In genomic region chr5:68644971-68645370, GRCh38 we compare ENCODE assay signal across 1 cellular context.
TF ChIP-seq lines count a peak whose summit lies in the region.

No MANE protein-coding gene starts in this region.

TF ChIP-seq in GM12878, 131 proteins besides CTCF, POLR2A, EP300 and RAD21 (continued from another document and continues in another):
- TF ChIP-seq HSF1 (IDR thresholded peaks at IDR 0.05; ENCODE audit: low read depth, low read length): no peak
- no peak for TF ChIP-seq ZNF592 (IDR thresholded peaks at IDR 0.05)
- TF ChIP-seq POLR2AphosphoS2 (IDR thresholded peaks at IDR 0.05; ENCODE audit: low read depth, low read length): no peak
- TF ChIP-seq, protein P1, sequence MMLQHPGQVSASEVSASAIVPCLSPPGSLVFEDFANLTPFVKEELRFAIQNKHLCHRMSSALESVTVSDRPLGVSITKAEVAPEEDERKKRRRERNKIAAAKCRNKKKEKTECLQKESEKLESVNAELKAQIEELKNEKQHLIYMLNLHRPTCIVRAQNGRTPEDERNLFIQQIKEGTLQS (IDR thresholded peaks at IDR 0.05; ENCODE audit: borderline replicate concordance, extremely low read depth, low read depth, low read length): no peak
- no peak for TF ChIP-seq CHD1 (IDR thresholded peaks at IDR 0.05; ENCODE audit: low read depth, low read length)
- TF ChIP-seq CEBPB (IDR thresholded peaks at IDR 0.05; ENCODE audit: borderline replicate concordance in 1 of 2, low read depth in 2 of 2, low read length in 2 of 2): no peak
- TF ChIP-seq, protein P2, sequence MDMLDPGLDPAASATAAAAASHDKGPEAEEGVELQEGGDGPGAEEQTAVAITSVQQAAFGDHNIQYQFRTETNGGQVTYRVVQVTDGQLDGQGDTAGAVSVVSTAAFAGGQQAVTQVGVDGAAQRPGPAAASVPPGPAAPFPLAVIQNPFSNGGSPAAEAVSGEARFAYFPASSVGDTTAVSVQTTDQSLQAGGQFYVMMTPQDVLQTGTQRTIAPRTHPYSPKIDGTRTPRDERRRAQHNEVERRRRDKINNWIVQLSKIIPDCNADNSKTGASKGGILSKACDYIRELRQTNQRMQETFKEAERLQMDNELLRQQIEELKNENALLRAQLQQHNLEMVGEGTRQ (IDR thresholded peaks at IDR 0.05; ENCODE audit: borderline replicate concordance, low read depth, low read length): no peak
- no peak for TF ChIP-seq RCOR1 (conservative IDR thresholded peaks at IDR 0.05; ENCODE audit: low read depth, low read length)
- no peak for TF ChIP-seq SMARCA5 (IDR thresholded peaks at IDR 0.05)
- no peak for TF ChIP-seq SRF (IDR thresholded peaks at IDR 0.05; ENCODE audit: low read depth in 2 of 2, low read length in 2 of 2)
- no peak for TF ChIP-seq IRF5 (IDR thresholded peaks at IDR 0.05; ENCODE audit: borderline replicate concordance)
- TF ChIP-seq PML (IDR thresholded peaks at IDR 0.05; ENCODE audit: low read length): no peak
- no peak for TF ChIP-seq NFYA (IDR thresholded peaks at IDR 0.05; ENCODE audit: borderline replicate concordance, low read depth, low read length)
- TF ChIP-seq, protein P3, sequence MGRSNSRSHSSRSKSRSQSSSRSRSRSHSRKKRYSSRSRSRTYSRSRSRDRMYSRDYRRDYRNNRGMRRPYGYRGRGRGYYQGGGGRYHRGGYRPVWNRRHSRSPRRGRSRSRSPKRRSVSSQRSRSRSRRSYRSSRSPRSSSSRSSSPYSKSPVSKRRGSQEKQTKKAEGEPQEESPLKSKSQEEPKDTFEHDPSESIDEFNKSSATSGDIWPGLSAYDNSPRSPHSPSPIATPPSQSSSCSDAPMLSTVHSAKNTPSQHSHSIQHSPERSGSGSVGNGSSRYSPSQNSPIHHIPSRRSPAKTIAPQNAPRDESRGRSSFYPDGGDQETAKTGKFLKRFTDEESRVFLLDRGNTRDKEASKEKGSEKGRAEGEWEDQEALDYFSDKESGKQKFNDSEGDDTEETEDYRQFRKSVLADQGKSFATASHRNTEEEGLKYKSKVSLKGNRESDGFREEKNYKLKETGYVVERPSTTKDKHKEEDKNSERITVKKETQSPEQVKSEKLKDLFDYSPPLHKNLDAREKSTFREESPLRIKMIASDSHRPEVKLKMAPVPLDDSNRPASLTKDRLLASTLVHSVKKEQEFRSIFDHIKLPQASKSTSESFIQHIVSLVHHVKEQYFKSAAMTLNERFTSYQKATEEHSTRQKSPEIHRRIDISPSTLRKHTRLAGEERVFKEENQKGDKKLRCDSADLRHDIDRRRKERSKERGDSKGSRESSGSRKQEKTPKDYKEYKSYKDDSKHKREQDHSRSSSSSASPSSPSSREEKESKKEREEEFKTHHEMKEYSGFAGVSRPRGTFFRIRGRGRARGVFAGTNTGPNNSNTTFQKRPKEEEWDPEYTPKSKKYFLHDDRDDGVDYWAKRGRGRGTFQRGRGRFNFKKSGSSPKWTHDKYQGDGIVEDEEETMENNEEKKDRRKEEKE (IDR thresholded peaks at IDR 0.05): no peak
- no peak for TF ChIP-seq KDM1A (IDR thresholded peaks at IDR 0.05; ENCODE audit: borderline replicate concordance)
- TF ChIP-seq SUZ12 (IDR thresholded peaks at IDR 0.05; ENCODE audit: unreplicated experiment): no peak
- TF ChIP-seq BCL3 (IDR thresholded peaks at IDR 0.05; ENCODE audit: borderline replicate concordance, insufficient read depth, low read depth, low read length, poor library complexity, severe bottlenecking): peak; percentile 30
- no peak for TF ChIP-seq FOXK2 (IDR thresholded peaks at IDR 0.05)
- TF ChIP-seq, protein P4, sequence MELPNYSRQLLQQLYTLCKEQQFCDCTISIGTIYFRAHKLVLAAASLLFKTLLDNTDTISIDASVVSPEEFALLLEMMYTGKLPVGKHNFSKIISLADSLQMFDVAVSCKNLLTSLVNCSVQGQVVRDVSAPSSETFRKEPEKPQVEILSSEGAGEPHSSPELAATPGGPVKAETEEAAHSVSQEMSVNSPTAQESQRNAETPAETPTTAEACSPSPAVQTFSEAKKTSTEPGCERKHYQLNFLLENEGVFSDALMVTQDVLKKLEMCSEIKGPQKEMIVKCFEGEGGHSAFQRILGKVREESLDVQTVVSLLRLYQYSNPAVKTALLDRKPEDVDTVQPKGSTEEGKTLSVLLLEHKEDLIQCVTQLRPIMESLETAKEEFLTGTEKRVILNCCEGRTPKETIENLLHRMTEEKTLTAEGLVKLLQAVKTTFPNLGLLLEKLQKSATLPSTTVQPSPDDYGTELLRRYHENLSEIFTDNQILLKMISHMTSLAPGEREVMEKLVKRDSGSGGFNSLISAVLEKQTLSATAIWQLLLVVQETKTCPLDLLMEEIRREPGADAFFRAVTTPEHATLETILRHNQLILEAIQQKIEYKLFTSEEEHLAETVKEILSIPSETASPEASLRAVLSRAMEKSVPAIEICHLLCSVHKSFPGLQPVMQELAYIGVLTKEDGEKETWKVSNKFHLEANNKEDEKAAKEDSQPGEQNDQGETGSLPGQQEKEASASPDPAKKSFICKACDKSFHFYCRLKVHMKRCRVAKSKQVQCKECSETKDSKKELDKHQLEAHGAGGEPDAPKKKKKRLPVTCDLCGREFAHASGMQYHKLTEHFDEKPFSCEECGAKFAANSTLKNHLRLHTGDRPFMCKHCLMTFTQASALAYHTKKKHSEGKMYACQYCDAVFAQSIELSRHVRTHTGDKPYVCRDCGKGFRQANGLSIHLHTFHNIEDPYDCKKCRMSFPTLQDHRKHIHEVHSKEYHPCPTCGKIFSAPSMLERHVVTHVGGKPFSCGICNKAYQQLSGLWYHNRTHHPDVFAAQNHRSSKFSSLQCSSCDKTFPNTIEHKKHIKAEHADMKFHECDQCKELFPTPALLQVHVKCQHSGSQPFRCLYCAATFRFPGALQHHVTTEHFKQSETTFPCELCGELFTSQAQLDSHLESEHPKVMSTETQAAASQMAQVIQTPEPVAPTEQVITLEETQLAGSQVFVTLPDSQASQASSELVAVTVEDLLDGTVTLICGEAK (IDR thresholded peaks at IDR 0.05; ENCODE audit: borderline replicate concordance): no peak
- no peak for TF ChIP-seq WRNIP1 (IDR thresholded peaks at IDR 0.05; ENCODE audit: borderline replicate concordance, low read depth, low read length)
- TF ChIP-seq, protein P5, sequence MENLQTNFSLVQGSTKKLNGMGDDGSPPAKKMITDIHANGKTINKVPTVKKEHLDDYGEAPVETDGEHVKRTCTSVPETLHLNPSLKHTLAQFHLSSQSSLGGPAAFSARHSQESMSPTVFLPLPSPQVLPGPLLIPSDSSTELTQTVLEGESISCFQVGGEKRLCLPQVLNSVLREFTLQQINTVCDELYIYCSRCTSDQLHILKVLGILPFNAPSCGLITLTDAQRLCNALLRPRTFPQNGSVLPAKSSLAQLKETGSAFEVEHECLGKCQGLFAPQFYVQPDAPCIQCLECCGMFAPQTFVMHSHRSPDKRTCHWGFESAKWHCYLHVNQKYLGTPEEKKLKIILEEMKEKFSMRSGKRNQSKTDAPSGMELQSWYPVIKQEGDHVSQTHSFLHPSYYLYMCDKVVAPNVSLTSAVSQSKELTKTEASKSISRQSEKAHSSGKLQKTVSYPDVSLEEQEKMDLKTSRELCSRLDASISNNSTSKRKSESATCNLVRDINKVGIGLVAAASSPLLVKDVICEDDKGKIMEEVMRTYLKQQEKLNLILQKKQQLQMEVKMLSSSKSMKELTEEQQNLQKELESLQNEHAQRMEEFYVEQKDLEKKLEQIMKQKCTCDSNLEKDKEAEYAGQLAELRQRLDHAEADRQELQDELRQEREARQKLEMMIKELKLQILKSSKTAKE (IDR thresholded peaks at IDR 0.05; ENCODE audit: low read depth, poor library complexity, severe bottlenecking): peak; percentile 21
- 0 out of 2 replicates have a peak, but pooled peaks have one; percentile 29 for TF ChIP-seq TCF3 (IDR thresholded peaks at IDR 0.05; ENCODE audit: borderline replicate concordance, insufficient read depth, low read depth, low read length)
- no peak for TF ChIP-seq FOS (IDR thresholded peaks at IDR 0.05; ENCODE audit: borderline replicate concordance, extremely low read depth, insufficient read length)
- peak; percentile 47; the same call in 1 of the 2 replicates for TF ChIP-seq MTA2 (IDR thresholded peaks at IDR 0.05; ENCODE audit: low read depth)
- TF ChIP-seq MXI1 (IDR thresholded peaks at IDR 0.05; ENCODE audit: low read depth, low read length): no peak
- no peak for TF ChIP-seq EGR1 (IDR thresholded peaks at IDR 0.05; ENCODE audit: borderline replicate concordance in 1 of 2, low read depth in 2 of 2, low read length in 2 of 2)
- TF ChIP-seq TCF12 (IDR thresholded peaks at IDR 0.05; ENCODE audit: low read depth, low read length): peak; percentile 56; the same call in 1 of the 2 replicates
- peak; percentile 65; the same call in 1 of the 2 replicates for TF ChIP-seq ATF7 (IDR thresholded peaks at IDR 0.05; ENCODE audit: low read depth)
